ENCODE assay signal across 7 cellular contexts in genomic region chr14:75141967-75142366, GRCh38. TPM values are rescaled to one million over a fixed set of nuclear protein-coding genes. Genes with fewer than 3 reads are reported as not detected.
A peak's percentile ranks its signal among the peaks of the same experiment; 100 is the strongest.
DNase-seq lines count a peak whose midpoint lies in the region; ATAC-seq, FAIRE-seq and TF ChIP-seq lines count a peak whose summit lies in the region.

No MANE protein-coding gene starts in this region.

- H3K4me1 ChIP-seq in mucosa of descending colon (ENCODE audit: low read depth): peaks cover 22% of the 10 kb centered on the region

- no peaks in the 10 kb centered on the region for H3K36me3 ChIP-seq in mucosa of descending colon (ENCODE audit: low read depth)

- no peak overlapping the region for H3K4me3 ChIP-seq in mucosa of descending colon

- peak; percentile 56 for ATAC-seq in mucosa of descending colon

- no peak for FAIRE-seq in HTR-8/SVneo (lab: Jason Lieb, UNC)

- no peaks in the 10 kb centered on the region for H3K9me3 ChIP-seq in mucosa of descending colon

- peak; percentile 11 for TF ChIP-seq CTCF in mucosa of descending colon (IDR thresholded peaks at IDR 0.05)

- peak; percentile 48 for DNase-seq in EH (ENCODE audit: low read depth)
- peak; percentile 74 for DNase-seq in HTR-8/SVneo (ENCODE audit: insufficient read length, low spot score)
- DNase-seq in astrocyte of the hippocampus (ENCODE audit: low read depth, low spot score): peak; percentile 42
- no peak for DNase-seq in mucosa of descending colon
- no peak for DNase-seq in putamen (ENCODE audit: low spot score)
- no peak for DNase-seq in DMS153 (lab: John Stamatoyannopoulos, UW)
- DNase-seq in activated naive CD4-positive, alpha-beta T cell treated with Interleukin-2 at 50 U/mL for 16 hours: no peak

- intact Hi-C loops in mucosa of descending colon (cut with DNase I, micrococcal nuclease): loop anchor here in 1 of 2 donors (10.0 kb wide), 1 partner anchor 343 kb away; no protein-coding TSS in a partner anchor

RNA-seq across cellular contexts. Expression of gene NEK9, which starts 15.1 kb away (rescaled TPM):
- 100 to 1,000 TPM in 1 of 3 donors, 10 to 100 TPM in 2; 44.7 to 104 (median 49.9) TPM for total RNA-seq in mucosa of descending colon

RNA-seq across cellular contexts. Expression of gene TMED10, which starts 34.4 kb away (rescaled TPM):
- total RNA-seq in mucosa of descending colon: 100 to 1,000 TPM; 223 to 411 (median 317) TPM

Comparison
In these comparisons a context has a peak if more than half of its experiments do, and no peak if none do; other contexts are left out.
1. DNase-seq: peak in EH (single experiment), HTR-8/SVneo (single experiment) and astrocyte of the hippocampus (single experiment); none in mucosa of descending colon (0 of 3), putamen (single experiment), DMS153 (single experiment) and activated naive CD4-positive, alpha-beta T cell treated with Interleukin-2 at 50 U/mL for 16 hours (single experiment).